ENCODE assay signal across 17 cellular contexts in genomic region chr13:24834902-24835510, GRCh38.
DNase-seq lines count a peak whose midpoint lies in the region; ATAC-seq and TF ChIP-seq lines count a peak whose summit lies in the region.
"Had no signal": no experiment of that assay in that cellular context is flagged by ENCODE, and none has a peak within 500 bp of the region (broad histone marks: within the 10 kb centered on the region; RNA-seq: fewer than 3 reads in every experiment).

No MANE protein-coding gene starts in this region.

- H3K4me1 ChIP-seq in BLaER1 treated with 17β-estradiol and CSF1 and Interleukin-3, amounts not matched to agents 10 nM and 100 nM: peaks cover 6 to 10% (median 8%) of the 10 kb centered on the region in 10 experiments; a peak in 17 of 20 replicates
- H3K4me1 ChIP-seq in GM23338 (ENCODE audit: insufficient read depth) (0 out of 2 replicates have a peak, but pooled peaks cover 6% of the 10 kb centered on the region), colonic mucosa (no peaks in the 10 kb centered on the region)
- H3K4me1 ChIP-seq: Peyer's patch, psoas muscle, testis had no signal

- H3K9me2 ChIP-seq in GM23338 (ENCODE audit: insufficient read depth): no peaks in the 10 kb centered on the region

- peak overlapping the region; percentile 54 for H2AFZ ChIP-seq in GM23338

- H3K4me3 Mint-ChIP-seq in GM23338: no peak overlapping the region
- H3K4me3 Mint-ChIP-seq: activated naive CD8-positive, alpha-beta T cell treated with anti-CD3 and anti-CD28 coated beads, Interleukin-2, amount 50 U/mL, for 24 hours; activated T-cell treated with anti-CD3 and anti-CD28 coated beads, Interleukin-2, amount 50 U/mL, for 4 hours; naive B cell; T-helper 1 cell treated with Interleukin-12 subunit alpha and Interleukin-12 subunit beta and Interleukin-4 antibody, amounts not matched to agents 30 μg/mL and 1 μg/mL, for 36 hours had no signal

- H3F3A ChIP-seq in GM23338 (replicated peaks; ENCODE audit: low read depth): no peaks in the 10 kb centered on the region

- peaks cover 12% of the 10 kb centered on the region; the same call in 2 of the 3 replicates for H3K4me1 Mint-ChIP-seq in GM23338
- H3K4me1 Mint-ChIP-seq: activated naive CD8-positive, alpha-beta T cell treated with anti-CD3 and anti-CD28 coated beads, Interleukin-2, amount 50 U/mL, for 24 hours had no signal

- peak overlapping the region; percentile 22 to 59 (median 38); a peak in 16 of 22 replicates for H3K4me2 ChIP-seq in BLaER1 treated with 17β-estradiol and CSF1 and Interleukin-3, amounts not matched to agents 10 nM and 100 nM
- no peak overlapping the region for H3K4me2 ChIP-seq in GM23338

- no peaks in the 10 kb centered on the region; the same call in 2 of the 3 replicates for H3K9me3 Mint-ChIP-seq in GM23338
- H3K9me3 Mint-ChIP-seq: activated naive CD8-positive, alpha-beta T cell treated with anti-CD3 and anti-CD28 coated beads, Interleukin-2, amount 50 U/mL, for 24 hours; activated T-cell treated with anti-CD3 and anti-CD28 coated beads, Interleukin-2, amount 50 U/mL, for 4 hours; T-helper 1 cell treated with Interleukin-12 subunit alpha and Interleukin-12 subunit beta and Interleukin-4 antibody, amounts not matched to agents 30 μg/mL and 1 μg/mL, for 36 hours had no signal

- no peaks in the 10 kb centered on the region for H3K79me2 ChIP-seq in GM23338 (replicated peaks; ENCODE audit: insufficient read depth)

- no peaks in the 10 kb centered on the region; a peak in 1 of 22 replicates for H3K9me3 ChIP-seq in BLaER1 treated with 17β-estradiol and CSF1 and Interleukin-3, amounts not matched to agents 10 nM and 100 nM (replicated peaks in 1 of 11)
- no peaks in the 10 kb centered on the region for H3K9me3 ChIP-seq in colonic mucosa
- H3K9me3 ChIP-seq: Peyer's patch, psoas muscle, testis had no signal

- no peak overlapping the region for H3K27ac ChIP-seq in BLaER1 treated with 17β-estradiol and CSF1 and Interleukin-3, amounts not matched to agents 10 nM and 100 nM
- H3K27ac ChIP-seq in GM23338 (ENCODE audit: low read depth) (no peak overlapping the region), colonic mucosa (no peak overlapping the region), substantia nigra (ENCODE audit: low read depth, low read length, poor library complexity, severe bottlenecking) (no peak overlapping the region)
- H3K27ac ChIP-seq: epithelial cell of prostate, Peyer's patch, psoas muscle, testis had no signal

- H3K36me3 Mint-ChIP-seq in GM23338 (ENCODE audit: low read depth): no peaks in the 10 kb centered on the region
- H3K36me3 Mint-ChIP-seq: naive B cell had no signal

- ATAC-seq in GM23338 (no peak), HG02973 (IDR thresholded peaks at IDR 0.05; ENCODE audit: unreplicated experiment) (no peak)
- ATAC-seq: activated naive CD8-positive, alpha-beta T cell treated with anti-CD3 and anti-CD28 coated beads, Interleukin-2, amount 50 U/mL, for 24 hours; activated T-cell treated with anti-CD3 and anti-CD28 coated beads, Interleukin-2, amount 50 U/mL, for 4 hours; psoas muscle had no signal

- peaks cover 1% of the 10 kb centered on the region for H3K27me3 Mint-ChIP-seq in GM23338 (ENCODE audit: insufficient read depth, low read depth, poor library complexity)

- H3K27ac Mint-ChIP-seq in GM23338: peak overlapping the region; percentile 42; the same call in 1 of the 2 replicates
- H3K27ac Mint-ChIP-seq: activated naive CD8-positive, alpha-beta T cell treated with anti-CD3 and anti-CD28 coated beads, Interleukin-2, amount 50 U/mL, for 24 hours; naive B cell; T-helper 1 cell treated with Interleukin-12 subunit alpha and Interleukin-12 subunit beta and Interleukin-4 antibody, amounts not matched to agents 30 μg/mL and 1 μg/mL, for 36 hours had no signal

- no peaks in the 10 kb centered on the region for H4K20me1 ChIP-seq in BLaER1 treated with 17β-estradiol and CSF1 and Interleukin-3, amounts not matched to agents 10 nM and 100 nM
- H4K20me1 ChIP-seq in GM23338 (replicated peaks; ENCODE audit: insufficient read depth): no peaks in the 10 kb centered on the region

- no peaks in the 10 kb centered on the region for H3K36me3 ChIP-seq in BLaER1 treated with 17β-estradiol and CSF1 and Interleukin-3, amounts not matched to agents 10 nM and 100 nM
- H3K36me3 ChIP-seq in GM23338 (ENCODE audit: insufficient read depth) (no peaks in the 10 kb centered on the region), colonic mucosa (no peaks in the 10 kb centered on the region)
- H3K36me3 ChIP-seq: Peyer's patch had no signal

- H3K27me3 ChIP-seq in BLaER1 treated with 17β-estradiol and CSF1 and Interleukin-3, amounts not matched to agents 10 nM and 100 nM: no peaks in the 10 kb centered on the region
- no peaks in the 10 kb centered on the region for H3K27me3 ChIP-seq in GM23338 (ENCODE audit: insufficient read depth)
- no peaks in the 10 kb centered on the region for H3K27me3 ChIP-seq in colonic mucosa
- H3K27me3 ChIP-seq: Peyer's patch, testis had no signal

- H3K4me3 ChIP-seq in BLaER1 treated with 17β-estradiol and CSF1 and Interleukin-3, amounts not matched to agents 10 nM and 100 nM: no peak overlapping the region
- H3K4me3 ChIP-seq in GM23338: no peak overlapping the region
- H3K4me3 ChIP-seq in colonic mucosa: no peak overlapping the region
- H3K4me3 ChIP-seq: Peyer's patch, psoas muscle, testis had no signal

- intact Hi-C loops in colonic mucosa (cut with DNase I): no loop called here
- intact Hi-C loops in cardiac septum (cut with DNase I): no loop called here

- no peak overlapping the region for H3K9ac ChIP-seq in BLaER1 treated with 17β-estradiol and CSF1 and Interleukin-3, amounts not matched to agents 10 nM and 100 nM
- H3K9ac ChIP-seq in colonic mucosa (ENCODE audit: low read depth in 2 of 2, low read length in 2 of 2): no peak overlapping the region

- DNase-seq in GM23338 (ENCODE audit: low spot score) (no peak), NCI-H345 (lab: John Stamatoyannopoulos, UW) (peak; percentile 80), colonic mucosa (peak; percentile 19), substantia nigra (lab: John Stamatoyannopoulos, UW) (no peak), cardiac septum (ENCODE audit: low spot score) (no peak), middle frontal gyrus (ENCODE audit: extremely low spot score, low spot score) (no peak)
- DNase-seq: activated CD4-positive, alpha-beta T cell treated with anti-CD3 and anti-CD28 coated beads for 4 hours; activated naive CD8-positive, alpha-beta T cell treated with anti-CD3 and anti-CD28 coated beads, Interleukin-2, amount 50 U/mL, for 24 hours; activated T-cell treated with anti-CD3 and anti-CD28 coated beads, Interleukin-2, amount 50 U/mL, for 4 hours; naive B cell; Peyer's patch; psoas muscle; testis had no signal

- TF ChIP-seq CTCF in GM23338 (conservative IDR thresholded peaks at IDR 0.05; ENCODE audit: low read depth in 2 of 2) (no peak), colonic mucosa (IDR thresholded peaks at IDR 0.05) (no peak)

TF ChIP-seq in GM23338, 12 proteins besides CTCF, POLR2A, EP300 and RAD21:
- TF ChIP-seq STAT1 (IDR thresholded peaks at IDR 0.05; ENCODE audit: unreplicated experiment) (no peak), ETS1 (IDR thresholded peaks at IDR 0.05) (no peak), CREB1 (CRISPR knock-in tag; IDR thresholded peaks at IDR 0.05; ENCODE audit: low read depth) (no peak), ZNF331 (CRISPR knock-in tag; IDR thresholded peaks at IDR 0.05; ENCODE audit: low read depth) (no peak), JUNB (IDR thresholded peaks at IDR 0.05; ENCODE audit: unreplicated experiment) (no peak)

Comparison
In these comparisons a context has a peak if more than half of its experiments do, and no peak if none do; other contexts are left out.
1. DNase-seq: peak in NCI-H345 (single experiment) and colonic mucosa (single experiment); none in GM23338 (single experiment), substantia nigra (0 of 49), cardiac septum (single experiment) and middle frontal gyrus (single experiment).